Comparison of ENCODE assay signal across 8 cellular contexts in genomic region chr21:46228345-46229051, GRCh38. TPM values are rescaled to one million over a fixed set of nuclear protein-coding genes. Genes with fewer than 3 reads are reported as not detected.
DNase-seq lines count a peak whose midpoint lies in the region; ATAC-seq lines count a peak whose summit lies in the region.

TSS of gene LSS (minus strand) at chr21:46228774. CDS start at chr21:46228745, 29 bp downstream.

- no peaks in the 10 kb centered on the region for H3K9me3 Mint-ChIP-seq in CD8-positive, alpha-beta memory T cell

- no peaks in the 10 kb centered on the region for H3K27me3 ChIP-seq in CD8-positive, alpha-beta memory T cell (ENCODE audit: insufficient read depth, low read length, poor library complexity, severe bottlenecking)

- H3K36me3 Mint-ChIP-seq in CD8-positive, alpha-beta memory T cell, result peaks cover 0 to 14% (median 8%) of the 10 kb centered on the region in 3 donors

- H3K9me3 ChIP-seq in CD8-positive, alpha-beta memory T cell (ENCODE audit: low read length), result no peaks in the 10 kb centered on the region

- peak; percentile 98 to 99 (median 98) for DNase-seq in CD8-positive, alpha-beta memory T cell
- DNase-seq in HT1080 (ENCODE audit: low read depth) (peak; percentile 93), NOMO-1 (lab: John Stamatoyannopoulos, UW; ENCODE audit: unreplicated experiment in 2 of 2) (peak; percentile 92 to 97), lung microvascular endothelial cell (ENCODE audit: low read depth in 2 of 2) (peak; percentile 98 to 99)
- peak; percentile 98 for DNase-seq in effector CD8-positive, alpha-beta T cell (lab: John Stamatoyannopoulos, UW)
- DNase-seq in stimulated activated CD4-positive, alpha-beta T cell treated with anti-CD3 and anti-CD28 coated beads, TNF-alpha, amount 100 ng/mL, for 4 hours (ENCODE audit: low read depth in 3 of 3), result peak; percentile 90 to 98 (median 96)

- peaks cover 43 to 68% (median 54%) of the 10 kb centered on the region in 3 donors for H3K4me1 Mint-ChIP-seq in CD8-positive, alpha-beta memory T cell

- H3K4me3 Mint-ChIP-seq in CD8-positive, alpha-beta memory T cell, result peak within 1 kb of the TSS; percentile 81 to 98 (median 93)

- H3K27ac Mint-ChIP-seq in CD8-positive, alpha-beta memory T cell, result peak within 1 kb of the TSS; percentile 57 to 99 (median 96)

- peak within 1 kb of the TSS; percentile 65 for H3K4me3 ChIP-seq in CD8-positive, alpha-beta memory T cell (ENCODE audit: low read length)

- ATAC-seq in GM21360 (IDR thresholded peaks at IDR 0.05; ENCODE audit: unreplicated experiment), result peak; percentile 78

- no peaks in the 10 kb centered on the region for H3K36me3 ChIP-seq in CD8-positive, alpha-beta memory T cell (ENCODE audit: insufficient read depth, low read length)

- H3K4me1 ChIP-seq in CD8-positive, alpha-beta memory T cell (ENCODE audit: insufficient read depth, low read length), result peaks cover 29% of the 10 kb centered on the region

- POLR2A ChIA-PET in CD8-positive, alpha-beta memory T cell (lab: Charles Lee), result no interaction called here
- POLR2A ChIA-PET in activated CD8-positive, alpha-beta memory T cell treated with anti-CD3 and anti-CD28 coated beads for 36 hours (lab: Charles Lee), result interaction anchor here (0.5 kb wide), 1 partner anchor 765 kb away, joined by 3 read pairs; no protein-coding TSS in a partner anchor

- H3K27ac ChIP-seq in CD8-positive, alpha-beta memory T cell (ENCODE audit: low read depth, low read length), result peak within 1 kb of the TSS; percentile 76

- CTCF ChIA-PET in CD8-positive, alpha-beta memory T cell (lab: Charles Lee), result interaction anchor here (2.5 kb wide), 1 partner anchor 85 kb away, joined by 14 read pairs; no protein-coding TSS in a partner anchor
- CTCF ChIA-PET in activated CD8-positive, alpha-beta memory T cell treated with anti-CD3 and anti-CD28 coated beads for 36 hours (lab: Charles Lee), result no interaction called here

- H3K27me3 Mint-ChIP-seq in CD8-positive, alpha-beta memory T cell, result no peaks in the 10 kb centered on the region

RNA-seq across cellular contexts. Expression of gene LSS, which starts in this region (rescaled TPM):
- 10 to 100 TPM; 19.6 to 20.4 TPM for total RNA-seq in CD8-positive, alpha-beta memory T cell
- polyA plus RNA-seq in CD8-positive, alpha-beta memory T cell, result 16.1 TPM
- total RNA-seq in HT1080 (2014; rRNA removed; shearing (Covaris generic)), result 74.2 and 85.5 TPM in 2 replicates
- polyA plus RNA-seq in HT1080 (2015; cell fraction: cytosol; rRNA removed), result 27.5 and 29.2 TPM in 2 replicates
- 71.5 and 75.3 TPM in 2 replicates for polyA plus RNA-seq in HT1080 (2015; cell fraction: nucleus; rRNA removed)
- 10 to 100 TPM; 19.2 to 20.1 TPM for total RNA-seq in activated CD8-positive, alpha-beta memory T cell treated with anti-CD3 and anti-CD28 coated beads for 36 hours
- total RNA-seq in lung microvascular endothelial cell, result 41.8 and 52.6 TPM in 2 replicates

Comparison
In these comparisons a context has a peak if more than half of its experiments do, and no peak if none do; other contexts are left out.
1. Peak in every context shown above with its lines: DNase-seq, ATAC-seq, H3K4me3 ChIP-seq and H3K27ac ChIP-seq.